ENCODE assay signal across 18 cellular contexts in the genomic region with DNA sequence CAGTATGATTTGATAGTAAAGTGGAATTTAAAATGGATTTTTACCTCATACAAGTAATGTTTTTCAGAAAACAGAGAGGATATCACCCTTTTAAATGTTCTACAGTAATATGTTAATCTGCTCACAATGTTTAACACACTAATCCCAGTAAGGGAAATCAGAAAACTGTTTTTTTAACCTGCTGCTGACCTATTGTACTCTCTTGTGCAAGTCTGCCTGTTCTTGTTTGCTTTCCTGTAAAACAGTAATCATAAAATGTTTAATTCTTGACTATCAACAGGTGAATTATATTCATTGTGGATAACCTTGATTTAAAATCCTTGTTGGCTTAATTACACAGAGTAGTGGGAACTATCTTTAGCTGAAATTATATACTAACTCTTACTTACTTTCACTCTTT.
DNase-seq lines count a peak whose midpoint lies in the region; ATAC-seq, FAIRE-seq and TF ChIP-seq lines count a peak whose summit lies in the region.
"Had no signal": no experiment of that assay in that cellular context is flagged by ENCODE, and none has a peak within 500 bp of the region (broad histone marks: within the 10 kb centered on the region; RNA-seq: fewer than 3 reads in every experiment).

No MANE protein-coding gene starts in this region.

- H3K4me1 Mint-ChIP-seq in nephron: peaks cover 3% of the 10 kb centered on the region
- H3K4me1 Mint-ChIP-seq: CD4-positive, CD25-positive, alpha-beta regulatory T cell had no signal

- in situ Hi-C loops in astrocyte of the spinal cord (cut with HindIII; ENCODE audit: low sequenced_read_pairs): no loop called here

- no peak for TF ChIP-seq RAD21 in A549 (conservative IDR thresholded peaks at IDR 0.05 in 1 of 2, IDR thresholded peaks at IDR 0.05 in 1 of 2)

- no peak for DNase-seq in A549 (ENCODE audit: low read depth in 1 of 2, low spot score in 1 of 2)
- peak; percentile 61 for DNase-seq in astrocyte of the spinal cord (ENCODE audit: low read depth, low spot score)
- peak; percentile 78 for DNase-seq in fibroblast of villous mesenchyme (ENCODE audit: low read depth)
- no peak for DNase-seq in mesenteric fat pad (ENCODE audit: low spot score)
- DNase-seq in activated gamma-delta T cell (lab: John Stamatoyannopoulos, UW): no peak
- no peak for DNase-seq in NCI-H2227 (lab: John Stamatoyannopoulos, UW; ENCODE audit: unreplicated experiment)
- DNase-seq in nucleus accumbens (lab: John Stamatoyannopoulos, UW): no peak
- DNase-seq: activated CD4-positive, alpha-beta T cell treated with anti-CD3 and anti-CD28 coated beads for 1 hour; CD4-positive, CD25-positive, alpha-beta regulatory T cell; MM.1S; NCI-H187 treated with DMSO at 0.1 percent for 48 hours; Right ventricle myocardium superior; upper lobe of left lung had no signal

- H3K27ac Mint-ChIP-seq in nephron: peak overlapping the region in 2 of 3 experiments; percentile 38 to 58
- H3K27ac Mint-ChIP-seq: CD4-positive, CD25-positive, alpha-beta regulatory T cell; neural progenitor cell had no signal

- no peak for TF ChIP-seq EP300 in A549 (IDR thresholded peaks at IDR 0.05)

- TF ChIP-seq CTCF in A549 (IDR thresholded peaks at IDR 0.05): no peak
- no peak for TF ChIP-seq CTCF in astrocyte of the spinal cord (IDR thresholded peaks at IDR 0.05; ENCODE audit: low read depth, low read length)
- no peak for TF ChIP-seq CTCF in fibroblast of villous mesenchyme (IDR thresholded peaks at IDR 0.05; ENCODE audit: insufficient read depth, low read depth, low read length)
- no peak for TF ChIP-seq CTCF in nephron (IDR thresholded peaks at IDR 0.05; ENCODE audit: unreplicated experiment in 3 of 3)

- H3K4me2 ChIP-seq in A549: peak overlapping the region; percentile 62
- H3K4me2 ChIP-seq: neural progenitor cell had no signal

- H3K9me3 ChIP-seq in A549: no peaks in the 10 kb centered on the region
- H3K9me3 ChIP-seq: upper lobe of left lung had no signal

- FAIRE-seq in A549 (lab: Jason Lieb, UNC): peak; percentile 80
- FAIRE-seq: astrocyte, frontal cortex had no signal

- H3K9me3 Mint-ChIP-seq in nephron: no peaks in the 10 kb centered on the region
- H3K9me3 Mint-ChIP-seq: neural progenitor cell had no signal

- CTCF ChIA-PET in A549 (lab: Yijun Ruan, JAX): interaction anchor here (0.8 to 1.2 kb wide), 3 partner anchors 9 to 326 kb away, joined by 3 to 5 read pairs (median 3); no protein-coding TSS in a partner anchor

- TF ChIP-seq POLR2A in A549 (IDR thresholded peaks at IDR 0.05; ENCODE audit: low read length): no peak

- no peak overlapping the region for H3K4me3 Mint-ChIP-seq in nephron
- H3K4me3 Mint-ChIP-seq: CD4-positive, CD25-positive, alpha-beta regulatory T cell; neural progenitor cell had no signal

- peak overlapping the region in 1 of 2 experiments; percentile 32; a peak in 1 of 6 replicates for H3K27ac ChIP-seq in A549
- H3K27ac ChIP-seq: neural progenitor cell, skin epidermis, upper lobe of left lung had no signal

- H3K4me3 ChIP-seq in A549 (no peak overlapping the region), astrocyte of the spinal cord (ENCODE audit: low read depth, low read length) (no peak overlapping the region), fibroblast of villous mesenchyme (ENCODE audit: low read depth, low read length) (no peak overlapping the region)
- H3K4me3 ChIP-seq: neural progenitor cell, skin epidermis, upper lobe of left lung had no signal

- H3K4me1 ChIP-seq in A549: peaks cover 16% of the 10 kb centered on the region; the same call in 2 of the 3 replicates
- H3K4me1 ChIP-seq: neural progenitor cell had no signal

- ATAC-seq in A549: no peak

- no peaks in the 10 kb centered on the region for H3K27me3 Mint-ChIP-seq in nephron (ENCODE audit: low read depth)
- H3K27me3 Mint-ChIP-seq: CD4-positive, CD25-positive, alpha-beta regulatory T cell had no signal

- POLR2A ChIA-PET in A549 (lab: Yijun Ruan, JAX): no interaction called here

- H3K36me3 Mint-ChIP-seq in nephron (ENCODE audit: low read depth): no peaks in the 10 kb centered on the region
- H3K36me3 Mint-ChIP-seq: CD4-positive, CD25-positive, alpha-beta regulatory T cell; neural progenitor cell had no signal

TF ChIP-seq in A549, 52 proteins besides CTCF, POLR2A, EP300 and RAD21:
- TF ChIP-seq GATA3 (IDR thresholded peaks at IDR 0.05; ENCODE audit: borderline replicate concordance) (peak; percentile 36; the same call in 1 of the 2 replicates), CEBPB (IDR thresholded peaks at IDR 0.05) (peak; percentile 37 to 70; a peak in 3 of 4 replicates), ESRRA (IDR thresholded peaks at IDR 0.05; ENCODE audit: borderline replicate concordance, low read length) (no peak)

Comparison
In these comparisons a context has a peak if more than half of its experiments do, and no peak if none do; other contexts are left out.
1. DNase-seq: peak in astrocyte of the spinal cord (single experiment) and fibroblast of villous mesenchyme (single experiment); none in A549 (0 of 2), mesenteric fat pad (single experiment), activated gamma-delta T cell (single experiment), NCI-H2227 (single experiment) and nucleus accumbens (0 of 56).